18 cellular contexts compared by ENCODE assay signal in genomic region chr9:134320195-134320885, GRCh38. TPM values are rescaled to one million over a fixed set of nuclear protein-coding genes. Genes with fewer than 3 reads are reported as not detected.
DNase-seq lines count a peak whose midpoint lies in the region; ATAC-seq and TF ChIP-seq lines count a peak whose summit lies in the region.
"Had no signal": no experiment of that assay in that cellular context is flagged by ENCODE, and none has a peak within 500 bp of the region (broad histone marks: within the 10 kb centered on the region; RNA-seq: fewer than 3 reads in every experiment).

No MANE protein-coding gene starts in this region.

- H3K36me3 Mint-ChIP-seq in activated naive CD4-positive, alpha-beta T cell treated with anti-CD3 and anti-CD28 coated beads for 36 hours (ENCODE audit: low read depth), result no peaks in the 10 kb centered on the region
- H3K36me3 Mint-ChIP-seq in type B pancreatic cell, result no peaks in the 10 kb centered on the region
- H3K36me3 Mint-ChIP-seq: CD8-positive, alpha-beta memory T cell; naive B cell; stimulated activated naive B cell treated with anti-CD40 and anti-IgM and Interleukin-4, amounts not matched to agents 10 μg/mL and 1 μg/mL and 100 μg/mL, for 72 hours; T-cell had no signal

- no peak overlapping the region for H2BK120ac ChIP-seq in mesendoderm (ENCODE audit: low read depth, low read length)

- ATAC-seq in HG03039 (IDR thresholded peaks at IDR 0.05; ENCODE audit: unreplicated experiment), result no peak
- ATAC-seq: A549; K562; stimulated activated naive B cell treated with anti-CD40 and anti-IgM and Interleukin-4, amounts not matched to agents 10 μg/mL and 1 μg/mL and 100 μg/mL, for 72 hours; T-cell had no signal

- peaks cover 1% of the 10 kb centered on the region for H3K4me1 ChIP-seq in mesendoderm (ENCODE audit: control insufficient read depth, low read depth, low read length)
- H3K4me1 ChIP-seq: adrenal gland had no signal

- WGBS in mesendoderm (ENCODE audit: extremely low coverage, insufficient coverage, low lambda C conversion rate), result no CpG with 5 or more reads among the region's 20 CpGs

- CTCF ChIA-PET in activated naive CD4-positive, alpha-beta T cell treated with anti-CD3 and anti-CD28 coated beads for 36 hours (lab: Charles Lee), result no interaction called here

- no peak overlapping the region for H3K23ac ChIP-seq in mesendoderm (ENCODE audit: low read length)

- H2BK15ac ChIP-seq in mesendoderm (replicated peaks; ENCODE audit: low read depth), result no peak overlapping the region

- no peak overlapping the region for H3K56ac ChIP-seq in mesendoderm (ENCODE audit: low read length)

- H3K9ac ChIP-seq in mesendoderm (ENCODE audit: low read length), result no peak overlapping the region

- H3K18ac ChIP-seq in mesendoderm (ENCODE audit: low read length), result no peak overlapping the region

- no peak overlapping the region for H3K4me3 ChIP-seq in mesendoderm (ENCODE audit: low read length)
- H3K4me3 ChIP-seq: A549, adrenal gland, colonic mucosa, K562 had no signal

- intact Hi-C loops in activated naive CD4-positive, alpha-beta T cell treated with anti-CD3 and anti-CD28 coated beads for 36 hours (cut with micrococcal nuclease), result loop anchor here (10.0 kb wide), 1 partner anchor 156 kb away; the partner anchor contains the start of gene RNU6ATAC

- no peaks in the 10 kb centered on the region for H3K79me2 ChIP-seq in mesendoderm (ENCODE audit: control insufficient read depth, insufficient read depth, low read length)

- no peak overlapping the region for H3K27ac Mint-ChIP-seq in activated naive CD4-positive, alpha-beta T cell treated with anti-CD3 and anti-CD28 coated beads for 36 hours
- peak overlapping the region; percentile 83 for H3K27ac Mint-ChIP-seq in type B pancreatic cell
- H3K27ac Mint-ChIP-seq: stimulated activated naive B cell treated with anti-CD40 and anti-IgM and Interleukin-4, amounts not matched to agents 10 μg/mL and 1 μg/mL and 100 μg/mL, for 72 hours; T-cell had no signal

- no peaks in the 10 kb centered on the region for H3K36me3 ChIP-seq in mesendoderm (ENCODE audit: control insufficient read depth, insufficient read depth, low read length)
- H3K36me3 ChIP-seq: adrenal gland, colonic mucosa had no signal

- H2BK5ac ChIP-seq in mesendoderm (ENCODE audit: low read length), result no peak overlapping the region

- H4K8ac ChIP-seq in mesendoderm (ENCODE audit: low read depth, low read length), result no peak overlapping the region

- no peak overlapping the region for H4K5ac ChIP-seq in mesendoderm (ENCODE audit: low read length)

- no peak overlapping the region for H3K4me2 ChIP-seq in mesendoderm (ENCODE audit: low read length)
- H3K4me2 ChIP-seq: A549 had no signal

- no peak for TF ChIP-seq POLR2A in erythroblast (IDR thresholded peaks at IDR 0.05; ENCODE audit: low read length)

- peak; percentile 15 for DNase-seq in activated naive CD4-positive, alpha-beta T cell treated with Interleukin-2 at 50 U/mL for 16 hours
- DNase-seq in activated naive CD4-positive, alpha-beta T cell treated with anti-CD3 and anti-CD28 coated beads for 36 hours, result no peak
- DNase-seq in erythroblast (lab: John Stamatoyannopoulos, UW) (peak; percentile 39 to 47), mesendoderm (peak; percentile 37), type B pancreatic cell (ENCODE audit: extremely low spot score, unreplicated experiment) (no peak), NCI-H748 treated with DMSO at 0.1 percent for 48 hours (lab: John Stamatoyannopoulos, UW) (no peak)
- no peak for DNase-seq in activated CD8-positive, alpha-beta memory T cell treated with anti-CD3 and anti-CD28 coated beads, Interleukin-2, amount 50 U/mL, for 4 hours
- DNase-seq: activated CD4-positive, CD25-positive, alpha-beta regulatory T cell treated with anti-CD3 and anti-CD28 coated beads, Interleukin-2, amount 50 U/mL, for 72 hours; colonic mucosa; naive B cell; NCI-H1436 treated with DMSO at 0.1 percent for 48 hours; stimulated activated naive B cell treated with anti-CD40 and anti-IgM and Interleukin-4, amounts not matched to agents 10 μg/mL and 1 μg/mL and 100 μg/mL, for 72 hours had no signal

- H3K27ac ChIP-seq in mesendoderm (ENCODE audit: low read depth, low read length), result no peak overlapping the region
- H3K27ac ChIP-seq: A549, adrenal gland, colonic mucosa had no signal

- H3K4me1 Mint-ChIP-seq in activated naive CD4-positive, alpha-beta T cell treated with anti-CD3 and anti-CD28 coated beads for 36 hours (ENCODE audit: low read depth), result peaks cover 5% of the 10 kb centered on the region
- H3K4me1 Mint-ChIP-seq in type B pancreatic cell (ENCODE audit: unreplicated experiment), result peaks cover 46% of the 10 kb centered on the region

- no peaks in the 10 kb centered on the region for H3K9me3 Mint-ChIP-seq in activated naive CD4-positive, alpha-beta T cell treated with anti-CD3 and anti-CD28 coated beads for 36 hours
- no peaks in the 10 kb centered on the region for H3K9me3 Mint-ChIP-seq in type B pancreatic cell
- H3K9me3 Mint-ChIP-seq: CD8-positive, alpha-beta memory T cell; naive B cell; stimulated activated naive B cell treated with anti-CD40 and anti-IgM and Interleukin-4, amounts not matched to agents 10 μg/mL and 1 μg/mL and 100 μg/mL, for 72 hours; T-cell had no signal

- peaks cover 7% of the 10 kb centered on the region for H3K27me3 Mint-ChIP-seq in activated naive CD4-positive, alpha-beta T cell treated with anti-CD3 and anti-CD28 coated beads for 36 hours (ENCODE audit: low read depth)
- no peaks in the 10 kb centered on the region for H3K27me3 Mint-ChIP-seq in type B pancreatic cell
- H3K27me3 Mint-ChIP-seq: T-cell had no signal

- peak; percentile 50 for TF ChIP-seq CTCF in type B pancreatic cell (conservative IDR thresholded peaks at IDR 0.05)

- H3K4me3 Mint-ChIP-seq in activated naive CD4-positive, alpha-beta T cell treated with anti-CD3 and anti-CD28 coated beads for 36 hours, result no peak overlapping the region
- peak overlapping the region; percentile 58 for H3K4me3 Mint-ChIP-seq in type B pancreatic cell
- H3K4me3 Mint-ChIP-seq: stimulated activated naive B cell treated with anti-CD40 and anti-IgM and Interleukin-4, amounts not matched to agents 10 μg/mL and 1 μg/mL and 100 μg/mL, for 72 hours; T-cell had no signal

- no peaks in the 10 kb centered on the region for H3K27me3 ChIP-seq in mesendoderm (ENCODE audit: insufficient read depth, low read length, poor library complexity)
- H3K27me3 ChIP-seq: adrenal gland, colonic mucosa had no signal

- H3K4ac ChIP-seq in mesendoderm (ENCODE audit: low read depth, low read length), result no peak overlapping the region

- H3K79me1 ChIP-seq in mesendoderm (ENCODE audit: low read length), result no peaks in the 10 kb centered on the region

- H2AK5ac ChIP-seq in mesendoderm (ENCODE audit: low read length), result no peak overlapping the region

RNA-seq across cellular contexts. Expression of gene RXRA, which starts 5.9 kb away (rescaled TPM):
- total RNA-seq in activated naive CD4-positive, alpha-beta T cell treated with anti-CD3 and anti-CD28 coated beads for 36 hours, result 1 to 10 TPM; 2.1 to 2.2 TPM
- polyA plus RNA-seq in mesendoderm (2013, experiment 1 of 2), result 16.4 TPM
- 16.9 TPM for polyA plus RNA-seq in mesendoderm (2013, experiment 2 of 2)
- 66.9 and 127 TPM in 2 replicates for total RNA-seq in type B pancreatic cell (ENCODE audit: low replicate concordance)

Comparison
In these comparisons a context has a peak if more than half of its experiments do, and no peak if none do; other contexts are left out.
1. DNase-seq: peak in activated naive CD4-positive, alpha-beta T cell treated with Interleukin-2 at 50 U/mL for 16 hours (single experiment), erythroblast (2 of 2) and mesendoderm (single experiment); none in activated naive CD4-positive, alpha-beta T cell treated with anti-CD3 and anti-CD28 coated beads for 36 hours (single experiment), type B pancreatic cell (single experiment), activated CD8-positive, alpha-beta memory T cell treated with anti-CD3 and anti-CD28 coated beads, Interleukin-2, amount 50 U/mL, for 4 hours (single experiment) and NCI-H748 treated with DMSO at 0.1 percent for 48 hours (single experiment).
2. RNA of gene RXRA, which starts 5.9 kb away (total RNA-seq): 66.9 to 127 TPM in type B pancreatic cell; 2.1 to 2.2 TPM in activated naive CD4-positive, alpha-beta T cell treated with anti-CD3 and anti-CD28 coated beads for 36 hours; every median in the first group is over 10 times any median in the second.